Comparison of ENCODE assay signal across 13 cellular contexts in genomic region chr3:122941233-122942206, GRCh38.
DNase-seq lines count a peak whose midpoint lies in the region; FAIRE-seq and TF ChIP-seq lines count a peak whose summit lies in the region.
"Had no signal": no experiment of that assay in that cellular context is flagged by ENCODE, and none has a peak within 500 bp of the region (broad histone marks: within the 10 kb centered on the region; RNA-seq: fewer than 3 reads in every experiment).

No MANE protein-coding gene starts in this region.

- peak; percentile 39 for DNase-seq in activated CD4-positive, alpha-beta memory T cell treated with anti-CD3 and anti-CD28 coated beads, Interleukin-2, amount 10 ng/mL, durations not matched to agents 7 days and 5 days
- no peak for DNase-seq in activated CD4-positive, alpha-beta memory T cell treated with anti-CD3 and anti-CD28 coated beads for 36 hours
- DNase-seq in endothelial cell of umbilical vein (ENCODE audit: low read depth, low spot score) (no peak), smooth muscle cell (lab: John Stamatoyannopoulos, UW; ENCODE audit: unreplicated experiment) (no peak), AG20443 (ENCODE audit: low spot score) (no peak), NCI-H2171 (lab: John Stamatoyannopoulos, UW) (no peak)
- no peak for DNase-seq in stimulated activated CD4-positive, alpha-beta T cell treated with anti-CD3 and anti-CD28 coated beads, Interleukin-15, amount 100 ng/mL, for 24 hours
- DNase-seq: activated CD4-positive, alpha-beta T cell treated with anti-CD3 and anti-CD28 coated beads, Interleukin-2, amount 50 U/mL, for 4 hours had no signal

- CTCF ChIA-PET in activated CD4-positive, alpha-beta memory T cell treated with anti-CD3 and anti-CD28 coated beads, Interleukin-2, amount 10 ng/mL, durations not matched to agents 7 days and 5 days (lab: Charles Lee) = interaction anchor here (0.7 to 3.1 kb wide), 10 partner anchors 11 to 187 kb away, joined by 3 to 23 read pairs (median 4); partner anchors contain the start of gene SEMA5B
- CTCF ChIA-PET in activated CD4-positive, alpha-beta memory T cell treated with anti-CD3 and anti-CD28 coated beads for 36 hours (lab: Charles Lee) = interaction anchor here (1.0 to 2.9 kb wide), 12 partner anchors 9 to 317 kb away, joined by 3 to 27 read pairs (median 4); partner anchors contain the start of gene SEMA5B
- CTCF ChIA-PET in endothelial cell of umbilical vein (lab: Charles Lee) = interaction anchor here (0.8 to 2.9 kb wide), 14 partner anchors 13 to 549 kb away, joined by 3 to 24 read pairs (median 4); partner anchors contain the start of gene SEMA5B

- no peaks in the 10 kb centered on the region for H4K20me1 ChIP-seq in OCI-LY3 (ENCODE audit: insufficient read depth, low read length)
- H4K20me1 ChIP-seq in endothelial cell of umbilical vein (replicated peaks; ENCODE audit: control insufficient read depth, extremely low read depth, insufficient read depth, low read length) = no peaks in the 10 kb centered on the region
- no peaks in the 10 kb centered on the region for H4K20me1 ChIP-seq in smooth muscle cell (ENCODE audit: low read depth)

- H3K9me3 ChIP-seq in OCI-LY3 (ENCODE audit: insufficient read depth, low read length) (no peaks in the 10 kb centered on the region), endothelial cell of umbilical vein (replicated peaks; ENCODE audit: control insufficient read depth, insufficient read depth, low read length) (no peaks in the 10 kb centered on the region), smooth muscle cell (replicated peaks; ENCODE audit: low read depth) (no peaks in the 10 kb centered on the region)
- H3K9me3 ChIP-seq: heart right ventricle, SJCRH30, upper lobe of left lung had no signal

- TF ChIP-seq POLR2A in endothelial cell of umbilical vein (IDR thresholded peaks at IDR 0.05; ENCODE audit: low read depth, low read length) = no peak

- no peak overlapping the region for H2AFZ ChIP-seq in OCI-LY3 (ENCODE audit: low read depth, low read length)
- no peak overlapping the region for H2AFZ ChIP-seq in endothelial cell of umbilical vein (ENCODE audit: low read depth, low read length)
- H2AFZ ChIP-seq in smooth muscle cell (ENCODE audit: low read depth) = no peak overlapping the region

- H3K27me3 ChIP-seq in OCI-LY3 (ENCODE audit: low read depth, low read length) (no peaks in the 10 kb centered on the region), endothelial cell of umbilical vein (ENCODE audit: control insufficient read depth in 2 of 2, insufficient read depth in 2 of 2, low read length in 2 of 2) (peaks cover 2 to 4% of the 10 kb centered on the region in 2 experiments), smooth muscle cell (ENCODE audit: low read depth) (no peaks in the 10 kb centered on the region)
- H3K27me3 ChIP-seq: upper lobe of left lung had no signal

- no peaks in the 10 kb centered on the region for H3K36me3 ChIP-seq in OCI-LY3 (replicated peaks; ENCODE audit: low read depth, low read length)
- H3K36me3 ChIP-seq in endothelial cell of umbilical vein (ENCODE audit: control insufficient read depth in 2 of 2, extremely low read depth in 1 of 2, insufficient read depth in 2 of 2, low read length in 2 of 2) = no peaks in the 10 kb centered on the region
- no peaks in the 10 kb centered on the region for H3K36me3 ChIP-seq in smooth muscle cell (ENCODE audit: low read depth)
- H3K36me3 ChIP-seq: heart right ventricle, SJCRH30, upper lobe of left lung had no signal

- TF ChIP-seq CTCF in OCI-LY3 (IDR thresholded peaks at IDR 0.05; ENCODE audit: low read depth, low read length) (peak; percentile 44), endothelial cell of umbilical vein (IDR thresholded peaks at IDR 0.05; ENCODE audit: extremely low read depth in 1 of 2, insufficient read depth in 1 of 2, low read depth in 1 of 2, low read length in 2 of 2) (peak; percentile 22 to 24), smooth muscle cell (IDR thresholded peaks at IDR 0.05; ENCODE audit: borderline replicate concordance, insufficient read depth, poor library complexity, severe bottlenecking) (peak; percentile 39)

- 94% methylated on average over 6 of the region's 6 CpGs for WGBS in smooth muscle cell (ENCODE audit: low lambda C conversion rate)

- no peak overlapping the region for H3K27ac Mint-ChIP-seq in activated CD4-positive, alpha-beta memory T cell treated with anti-CD3 and anti-CD28 coated beads, Interleukin-2, amount 10 ng/mL, durations not matched to agents 7 days and 5 days
- H3K27ac Mint-ChIP-seq in activated CD4-positive, alpha-beta memory T cell treated with anti-CD3 and anti-CD28 coated beads for 36 hours = no peak overlapping the region
- H3K27ac Mint-ChIP-seq: naive thymus-derived CD8-positive, alpha-beta T cell had no signal

- peak; percentile 82 for FAIRE-seq in endothelial cell of umbilical vein (lab: Jason Lieb, UNC)

- POLR2A ChIA-PET in activated CD4-positive, alpha-beta memory T cell treated with anti-CD3 and anti-CD28 coated beads, Interleukin-2, amount 10 ng/mL, durations not matched to agents 7 days and 5 days (lab: Charles Lee) = no interaction called here
- POLR2A ChIA-PET in activated CD4-positive, alpha-beta memory T cell treated with anti-CD3 and anti-CD28 coated beads for 36 hours (lab: Charles Lee) = no interaction called here
- POLR2A ChIA-PET in endothelial cell of umbilical vein (lab: Charles Lee) = no interaction called here

- H3K79me2 ChIP-seq in OCI-LY3 (ENCODE audit: low read length) = no peaks in the 10 kb centered on the region
- no peaks in the 10 kb centered on the region for H3K79me2 ChIP-seq in endothelial cell of umbilical vein (ENCODE audit: control insufficient read depth, insufficient read depth, low read length)
- no peaks in the 10 kb centered on the region for H3K79me2 ChIP-seq in smooth muscle cell (ENCODE audit: low read depth)

- H3K9ac ChIP-seq in OCI-LY3 (ENCODE audit: low read length) = no peak overlapping the region
- H3K9ac ChIP-seq in endothelial cell of umbilical vein (replicated peaks; ENCODE audit: extremely low read depth, insufficient read depth, low read length) = no peak overlapping the region
- H3K9ac ChIP-seq in smooth muscle cell (ENCODE audit: low read depth) = no peak overlapping the region

- no peaks in the 10 kb centered on the region for H3F3A ChIP-seq in smooth muscle cell (ENCODE audit: low read depth)

- BruUV-seq in endothelial cell of umbilical vein (replicated peaks; lab: Mats Ljungman, UMichigan) = no TSS peak

- H3K36me3 Mint-ChIP-seq in activated CD4-positive, alpha-beta memory T cell treated with anti-CD3 and anti-CD28 coated beads, Interleukin-2, amount 10 ng/mL, durations not matched to agents 7 days and 5 days (ENCODE audit: low read depth) = no peaks in the 10 kb centered on the region
- no peaks in the 10 kb centered on the region for H3K36me3 Mint-ChIP-seq in activated CD4-positive, alpha-beta memory T cell treated with anti-CD3 and anti-CD28 coated beads for 36 hours
- H3K36me3 Mint-ChIP-seq: naive thymus-derived CD8-positive, alpha-beta T cell had no signal

- intact Hi-C loops in activated CD4-positive, alpha-beta memory T cell treated with anti-CD3 and anti-CD28 coated beads for 36 hours (cut with micrococcal nuclease) = loop anchor here (10.0 kb wide), 1 partner anchor 187 kb away; no protein-coding TSS in a partner anchor
- intact Hi-C loops in endothelial cell of umbilical vein (cut with micrococcal nuclease) = loop anchor here (1.0 to 10.0 kb wide), 4 partner anchors 163 to 1395 kb away; no protein-coding TSS in a partner anchor

- H3K9me3 Mint-ChIP-seq in activated CD4-positive, alpha-beta memory T cell treated with anti-CD3 and anti-CD28 coated beads, Interleukin-2, amount 10 ng/mL, durations not matched to agents 7 days and 5 days = no peaks in the 10 kb centered on the region
- H3K9me3 Mint-ChIP-seq in activated CD4-positive, alpha-beta memory T cell treated with anti-CD3 and anti-CD28 coated beads for 36 hours = no peaks in the 10 kb centered on the region
- H3K9me3 Mint-ChIP-seq: naive thymus-derived CD8-positive, alpha-beta T cell had no signal

- peaks cover 43% of the 10 kb centered on the region for H3K4me1 ChIP-seq in OCI-LY3 (ENCODE audit: low read length)
- H3K4me1 ChIP-seq in endothelial cell of umbilical vein (ENCODE audit: control insufficient read depth, extremely low read depth, insufficient read depth, low read length) = peaks cover 11% of the 10 kb centered on the region
- H3K4me1 ChIP-seq in smooth muscle cell (ENCODE audit: low read depth) = peaks cover under 1% of the 10 kb centered on the region
- H3K4me1 ChIP-seq: SJCRH30 had no signal

- H3K4me3 ChIP-seq in OCI-LY3 (ENCODE audit: low read length) (no peak overlapping the region), endothelial cell of umbilical vein (replicated peaks in 1 of 3; ENCODE audit: insufficient read depth in 1 of 3, low read depth in 1 of 3, low read length in 3 of 3) (no peak overlapping the region), smooth muscle cell (no peak overlapping the region)
- H3K4me3 ChIP-seq: heart right ventricle, SJCRH30, upper lobe of left lung had no signal

- dilution Hi-C loops in endothelial cell of umbilical vein (cut with MboI; ENCODE audit: extremely low pct_ligation_motif_present, low sequenced_read_pairs) = no loop called here

- peaks cover 20% of the 10 kb centered on the region for H3K27me3 Mint-ChIP-seq in activated CD4-positive, alpha-beta memory T cell treated with anti-CD3 and anti-CD28 coated beads, Interleukin-2, amount 10 ng/mL, durations not matched to agents 7 days and 5 days
- H3K27me3 Mint-ChIP-seq in activated CD4-positive, alpha-beta memory T cell treated with anti-CD3 and anti-CD28 coated beads for 36 hours = no peaks in the 10 kb centered on the region

- H3K4me2 ChIP-seq in OCI-LY3 (ENCODE audit: low read length) = no peak overlapping the region
- H3K4me2 ChIP-seq in endothelial cell of umbilical vein (ENCODE audit: insufficient read depth, low read length) = peak overlapping the region; percentile 37
- H3K4me2 ChIP-seq in smooth muscle cell = no peak overlapping the region

- peaks cover 9% of the 10 kb centered on the region for H3K4me1 Mint-ChIP-seq in activated CD4-positive, alpha-beta memory T cell treated with anti-CD3 and anti-CD28 coated beads, Interleukin-2, amount 10 ng/mL, durations not matched to agents 7 days and 5 days
- H3K4me1 Mint-ChIP-seq in activated CD4-positive, alpha-beta memory T cell treated with anti-CD3 and anti-CD28 coated beads for 36 hours (ENCODE audit: low read depth) = peaks cover 5% of the 10 kb centered on the region

- H3K27ac ChIP-seq in OCI-LY3 (ENCODE audit: low read length) (no peak overlapping the region), endothelial cell of umbilical vein (ENCODE audit: insufficient read depth, low read depth, low read length) (no peak overlapping the region), smooth muscle cell (ENCODE audit: low read depth) (no peak overlapping the region)
- H3K27ac ChIP-seq: SJCRH30, upper lobe of left lung had no signal

- H3K9me1 ChIP-seq in endothelial cell of umbilical vein (replicated peaks; ENCODE audit: control insufficient read depth, extremely low read depth, insufficient read depth, low read length) = no peaks in the 10 kb centered on the region

- H3K4me3 Mint-ChIP-seq in activated CD4-positive, alpha-beta memory T cell treated with anti-CD3 and anti-CD28 coated beads, Interleukin-2, amount 10 ng/mL, durations not matched to agents 7 days and 5 days = no peak overlapping the region
- no peak overlapping the region for H3K4me3 Mint-ChIP-seq in activated CD4-positive, alpha-beta memory T cell treated with anti-CD3 and anti-CD28 coated beads for 36 hours
